Comparison of ENCODE assay signal across 1 cellular context in the genomic region with DNA sequence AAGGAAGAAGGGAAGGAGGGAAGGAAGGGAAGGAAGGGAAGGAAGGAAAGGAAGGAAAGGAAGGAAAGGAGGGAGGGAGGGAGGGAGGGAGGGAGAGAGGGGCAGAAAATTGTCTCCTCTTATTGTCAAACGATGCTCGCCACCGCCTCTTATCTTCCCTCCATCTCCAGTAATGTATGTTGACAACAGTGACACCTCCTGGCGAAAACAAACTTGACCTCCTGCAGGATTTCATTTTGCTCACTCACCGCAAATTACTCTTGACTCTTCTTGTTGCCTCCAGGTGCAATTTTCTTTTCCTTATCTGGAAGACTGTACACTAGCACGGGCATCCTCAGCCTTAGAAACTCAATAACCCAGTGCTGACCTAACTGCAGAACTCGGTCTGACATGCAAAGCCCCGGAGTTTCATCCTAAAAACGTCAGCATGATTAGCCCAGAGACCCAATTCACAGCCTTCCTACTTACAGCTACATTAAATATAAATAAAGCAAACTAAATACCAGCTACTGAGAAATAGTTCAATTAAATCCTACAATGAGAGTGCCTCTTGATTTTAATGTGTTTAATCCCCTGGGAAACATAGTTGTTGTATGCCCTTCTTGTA.
TF ChIP-seq lines count a peak whose summit lies in the region.

No MANE protein-coding gene starts in this region.

TF ChIP-seq in WTC11, 78 proteins besides CTCF, POLR2A, EP300 and RAD21 (continued from another document):
- TF ChIP-seq, protein P1, sequence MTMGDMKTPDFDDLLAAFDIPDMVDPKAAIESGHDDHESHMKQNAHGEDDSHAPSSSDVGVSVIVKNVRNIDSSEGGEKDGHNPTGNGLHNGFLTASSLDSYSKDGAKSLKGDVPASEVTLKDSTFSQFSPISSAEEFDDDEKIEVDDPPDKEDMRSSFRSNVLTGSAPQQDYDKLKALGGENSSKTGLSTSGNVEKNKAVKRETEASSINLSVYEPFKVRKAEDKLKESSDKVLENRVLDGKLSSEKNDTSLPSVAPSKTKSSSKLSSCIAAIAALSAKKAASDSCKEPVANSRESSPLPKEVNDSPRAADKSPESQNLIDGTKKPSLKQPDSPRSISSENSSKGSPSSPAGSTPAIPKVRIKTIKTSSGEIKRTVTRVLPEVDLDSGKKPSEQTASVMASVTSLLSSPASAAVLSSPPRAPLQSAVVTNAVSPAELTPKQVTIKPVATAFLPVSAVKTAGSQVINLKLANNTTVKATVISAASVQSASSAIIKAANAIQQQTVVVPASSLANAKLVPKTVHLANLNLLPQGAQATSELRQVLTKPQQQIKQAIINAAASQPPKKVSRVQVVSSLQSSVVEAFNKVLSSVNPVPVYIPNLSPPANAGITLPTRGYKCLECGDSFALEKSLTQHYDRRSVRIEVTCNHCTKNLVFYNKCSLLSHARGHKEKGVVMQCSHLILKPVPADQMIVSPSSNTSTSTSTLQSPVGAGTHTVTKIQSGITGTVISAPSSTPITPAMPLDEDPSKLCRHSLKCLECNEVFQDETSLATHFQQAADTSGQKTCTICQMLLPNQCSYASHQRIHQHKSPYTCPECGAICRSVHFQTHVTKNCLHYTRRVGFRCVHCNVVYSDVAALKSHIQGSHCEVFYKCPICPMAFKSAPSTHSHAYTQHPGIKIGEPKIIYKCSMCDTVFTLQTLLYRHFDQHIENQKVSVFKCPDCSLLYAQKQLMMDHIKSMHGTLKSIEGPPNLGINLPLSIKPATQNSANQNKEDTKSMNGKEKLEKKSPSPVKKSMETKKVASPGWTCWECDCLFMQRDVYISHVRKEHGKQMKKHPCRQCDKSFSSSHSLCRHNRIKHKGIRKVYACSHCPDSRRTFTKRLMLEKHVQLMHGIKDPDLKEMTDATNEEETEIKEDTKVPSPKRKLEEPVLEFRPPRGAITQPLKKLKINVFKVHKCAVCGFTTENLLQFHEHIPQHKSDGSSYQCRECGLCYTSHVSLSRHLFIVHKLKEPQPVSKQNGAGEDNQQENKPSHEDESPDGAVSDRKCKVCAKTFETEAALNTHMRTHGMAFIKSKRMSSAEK (CRISPR knock-in tag; IDR thresholded peaks at IDR 0.05; ENCODE audit: borderline replicate concordance) = no peak
- TF ChIP-seq, protein P2, sequence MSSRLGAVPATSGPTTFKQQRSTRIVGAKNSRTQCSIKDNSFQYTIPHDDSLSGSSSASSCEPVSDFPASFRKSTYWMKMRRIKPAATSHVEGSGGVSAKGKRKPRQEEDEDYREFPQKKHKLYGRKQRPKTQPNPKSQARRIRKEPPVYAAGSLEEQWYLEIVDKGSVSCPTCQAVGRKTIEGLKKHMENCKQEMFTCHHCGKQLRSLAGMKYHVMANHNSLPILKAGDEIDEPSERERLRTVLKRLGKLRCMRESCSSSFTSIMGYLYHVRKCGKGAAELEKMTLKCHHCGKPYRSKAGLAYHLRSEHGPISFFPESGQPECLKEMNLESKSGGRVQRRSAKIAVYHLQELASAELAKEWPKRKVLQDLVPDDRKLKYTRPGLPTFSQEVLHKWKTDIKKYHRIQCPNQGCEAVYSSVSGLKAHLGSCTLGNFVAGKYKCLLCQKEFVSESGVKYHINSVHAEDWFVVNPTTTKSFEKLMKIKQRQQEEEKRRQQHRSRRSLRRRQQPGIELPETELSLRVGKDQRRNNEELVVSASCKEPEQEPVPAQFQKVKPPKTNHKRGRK (CRISPR knock-in tag; IDR thresholded peaks at IDR 0.05; ENCODE audit: borderline replicate concordance) = no peak
- TF ChIP-seq NFATC4 (CRISPR knock-in tag; IDR thresholded peaks at IDR 0.05) = no peak
